ENCODE assay signal across 7 cellular contexts in the genomic region with DNA sequence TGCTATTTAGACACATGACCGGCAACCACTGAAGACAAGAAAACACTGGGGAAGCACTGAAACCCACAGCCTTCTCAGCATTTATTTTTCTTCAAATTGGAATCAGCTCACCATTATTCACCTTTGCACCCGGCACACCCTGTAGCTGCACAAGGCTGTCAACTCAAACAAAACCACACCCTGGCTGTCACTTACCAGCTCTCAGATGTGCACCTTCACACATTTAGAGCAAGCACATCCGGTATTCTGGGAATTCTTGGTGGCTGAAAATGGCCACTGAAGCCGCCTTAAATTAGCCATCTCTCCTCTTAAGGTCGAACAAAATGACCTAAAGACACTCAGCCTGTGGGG. TPM values are rescaled to one million over a fixed set of nuclear protein-coding genes. Genes with fewer than 3 reads are reported as not detected.
DNase-seq lines count a peak whose midpoint lies in the region; ATAC-seq and TF ChIP-seq lines count a peak whose summit lies in the region.

No MANE protein-coding gene starts in this region.

- no peak for TF ChIP-seq CTCF in WTC11 (IDR thresholded peaks at IDR 0.05)
- no peak for TF ChIP-seq CTCF in endothelial cell (IDR thresholded peaks at IDR 0.05; ENCODE audit: unreplicated experiment)

- H3K4me3 ChIP-seq in skeletal muscle satellite cell (ENCODE audit: low read length): peak overlapping the region; percentile 57

- POLR2A ChIA-PET in WTC11 (lab: Charles Lee): interaction anchor here (0.8 to 1.5 kb wide), 3 partner anchors 11 to 56 kb away, joined by 4 to 6 read pairs (median 5); a partner anchor contains a TSS

- no peaks in the 10 kb centered on the region for H3K36me3 Mint-ChIP-seq in WTC11
- peaks cover 4% of the 10 kb centered on the region for H3K36me3 Mint-ChIP-seq in endothelial cell (ENCODE audit: low read depth, unreplicated experiment)

- H3K27me3 Mint-ChIP-seq in WTC11 (ENCODE audit: low read depth) (peaks cover 39% of the 10 kb centered on the region), endothelial cell (ENCODE audit: unreplicated experiment) (peaks cover 18% of the 10 kb centered on the region)

- H3K4me1 ChIP-seq in skeletal muscle satellite cell (ENCODE audit: control insufficient read depth, insufficient read depth, low read length): peaks cover 27% of the 10 kb centered on the region

- H3K27me3 ChIP-seq in skeletal muscle satellite cell (ENCODE audit: control insufficient read depth, insufficient read depth, low read length): peaks cover 19% of the 10 kb centered on the region

- H3K9me3 Mint-ChIP-seq in WTC11: no peaks in the 10 kb centered on the region
- no peaks in the 10 kb centered on the region for H3K9me3 Mint-ChIP-seq in endothelial cell (ENCODE audit: unreplicated experiment)

- H3K4me3 Mint-ChIP-seq in WTC11: peak overlapping the region; percentile 62
- peak overlapping the region; percentile 72 for H3K4me3 Mint-ChIP-seq in endothelial cell (ENCODE audit: unreplicated experiment)

- CTCF ChIA-PET in WTC11 (lab: Charles Lee): interaction anchor here (1.0 to 3.8 kb wide), 9 partner anchors 10 to 197 kb away, joined by 3 to 27 read pairs (median 6); no protein-coding TSS in a partner anchor

- peak overlapping the region; percentile 65 for H3K9ac ChIP-seq in skeletal muscle satellite cell (ENCODE audit: low read depth, low read length)

- no peaks in the 10 kb centered on the region for H3K9me3 ChIP-seq in skeletal muscle satellite cell (replicated peaks; ENCODE audit: low read length)

- H3K4me2 ChIP-seq in skeletal muscle satellite cell (ENCODE audit: low read length): peak overlapping the region; percentile 73

- no peaks in the 10 kb centered on the region for H3K36me3 ChIP-seq in skeletal muscle satellite cell (ENCODE audit: insufficient read depth, low read length)

- H3K4me1 Mint-ChIP-seq in WTC11 (peaks cover 55% of the 10 kb centered on the region), endothelial cell (ENCODE audit: unreplicated experiment) (peaks cover 20% of the 10 kb centered on the region)

- ATAC-seq in GM19025 (IDR thresholded peaks at IDR 0.05; ENCODE audit: low read depth, unreplicated experiment) (peak; percentile 26), HG02943 (IDR thresholded peaks at IDR 0.05; ENCODE audit: low read depth, unreplicated experiment) (peak; percentile 21), WTC11 (no peak), HG03469 (IDR thresholded peaks at IDR 0.05; ENCODE audit: unreplicated experiment) (no peak)

- DNase-seq in WTC11 (ENCODE audit: low spot score) (no peak), endothelial cell (ENCODE audit: low spot score) (no peak), NCI-H82 (lab: John Stamatoyannopoulos, UW) (no peak)

- H3K27ac Mint-ChIP-seq in WTC11 (peak overlapping the region; percentile 91), endothelial cell (ENCODE audit: unreplicated experiment) (peak overlapping the region; percentile 15)

TF ChIP-seq in WTC11, 78 proteins besides CTCF, POLR2A, EP300 and RAD21 (continues in another document):
- TF ChIP-seq CREM (CRISPR knock-in tag; IDR thresholded peaks at IDR 0.05): no peak
- no peak for TF ChIP-seq FOXJ3 (CRISPR knock-in tag; IDR thresholded peaks at IDR 0.05; ENCODE audit: borderline replicate concordance)
- TF ChIP-seq, protein P1, sequence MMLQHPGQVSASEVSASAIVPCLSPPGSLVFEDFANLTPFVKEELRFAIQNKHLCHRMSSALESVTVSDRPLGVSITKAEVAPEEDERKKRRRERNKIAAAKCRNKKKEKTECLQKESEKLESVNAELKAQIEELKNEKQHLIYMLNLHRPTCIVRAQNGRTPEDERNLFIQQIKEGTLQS (CRISPR knock-in tag; conservative IDR thresholded peaks at IDR 0.05): no peak
- TF ChIP-seq, protein P2, sequence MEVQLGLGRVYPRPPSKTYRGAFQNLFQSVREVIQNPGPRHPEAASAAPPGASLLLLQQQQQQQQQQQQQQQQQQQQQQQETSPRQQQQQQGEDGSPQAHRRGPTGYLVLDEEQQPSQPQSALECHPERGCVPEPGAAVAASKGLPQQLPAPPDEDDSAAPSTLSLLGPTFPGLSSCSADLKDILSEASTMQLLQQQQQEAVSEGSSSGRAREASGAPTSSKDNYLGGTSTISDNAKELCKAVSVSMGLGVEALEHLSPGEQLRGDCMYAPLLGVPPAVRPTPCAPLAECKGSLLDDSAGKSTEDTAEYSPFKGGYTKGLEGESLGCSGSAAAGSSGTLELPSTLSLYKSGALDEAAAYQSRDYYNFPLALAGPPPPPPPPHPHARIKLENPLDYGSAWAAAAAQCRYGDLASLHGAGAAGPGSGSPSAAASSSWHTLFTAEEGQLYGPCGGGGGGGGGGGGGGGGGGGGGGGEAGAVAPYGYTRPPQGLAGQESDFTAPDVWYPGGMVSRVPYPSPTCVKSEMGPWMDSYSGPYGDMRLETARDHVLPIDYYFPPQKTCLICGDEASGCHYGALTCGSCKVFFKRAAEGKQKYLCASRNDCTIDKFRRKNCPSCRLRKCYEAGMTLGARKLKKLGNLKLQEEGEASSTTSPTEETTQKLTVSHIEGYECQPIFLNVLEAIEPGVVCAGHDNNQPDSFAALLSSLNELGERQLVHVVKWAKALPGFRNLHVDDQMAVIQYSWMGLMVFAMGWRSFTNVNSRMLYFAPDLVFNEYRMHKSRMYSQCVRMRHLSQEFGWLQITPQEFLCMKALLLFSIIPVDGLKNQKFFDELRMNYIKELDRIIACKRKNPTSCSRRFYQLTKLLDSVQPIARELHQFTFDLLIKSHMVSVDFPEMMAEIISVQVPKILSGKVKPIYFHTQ (CRISPR knock-in tag; IDR thresholded peaks at IDR 0.05): no peak
- no peak for TF ChIP-seq MYBL2 (CRISPR knock-in tag; IDR thresholded peaks at IDR 0.05)
- no peak for TF ChIP-seq ZNF423 (CRISPR knock-in tag; IDR thresholded peaks at IDR 0.05)
- no peak for TF ChIP-seq GABPB1 (CRISPR knock-in tag; IDR thresholded peaks at IDR 0.05)
- no peak for TF ChIP-seq ZBTB21 (CRISPR knock-in tag; IDR thresholded peaks at IDR 0.05; ENCODE audit: borderline replicate concordance)
- no peak for TF ChIP-seq GRHL2 (CRISPR knock-in tag; IDR thresholded peaks at IDR 0.05; ENCODE audit: insufficient replicate concordance, severe bottlenecking)
- TF ChIP-seq ETV6 (CRISPR knock-in tag; IDR thresholded peaks at IDR 0.05): no peak
- TF ChIP-seq, protein P3, sequence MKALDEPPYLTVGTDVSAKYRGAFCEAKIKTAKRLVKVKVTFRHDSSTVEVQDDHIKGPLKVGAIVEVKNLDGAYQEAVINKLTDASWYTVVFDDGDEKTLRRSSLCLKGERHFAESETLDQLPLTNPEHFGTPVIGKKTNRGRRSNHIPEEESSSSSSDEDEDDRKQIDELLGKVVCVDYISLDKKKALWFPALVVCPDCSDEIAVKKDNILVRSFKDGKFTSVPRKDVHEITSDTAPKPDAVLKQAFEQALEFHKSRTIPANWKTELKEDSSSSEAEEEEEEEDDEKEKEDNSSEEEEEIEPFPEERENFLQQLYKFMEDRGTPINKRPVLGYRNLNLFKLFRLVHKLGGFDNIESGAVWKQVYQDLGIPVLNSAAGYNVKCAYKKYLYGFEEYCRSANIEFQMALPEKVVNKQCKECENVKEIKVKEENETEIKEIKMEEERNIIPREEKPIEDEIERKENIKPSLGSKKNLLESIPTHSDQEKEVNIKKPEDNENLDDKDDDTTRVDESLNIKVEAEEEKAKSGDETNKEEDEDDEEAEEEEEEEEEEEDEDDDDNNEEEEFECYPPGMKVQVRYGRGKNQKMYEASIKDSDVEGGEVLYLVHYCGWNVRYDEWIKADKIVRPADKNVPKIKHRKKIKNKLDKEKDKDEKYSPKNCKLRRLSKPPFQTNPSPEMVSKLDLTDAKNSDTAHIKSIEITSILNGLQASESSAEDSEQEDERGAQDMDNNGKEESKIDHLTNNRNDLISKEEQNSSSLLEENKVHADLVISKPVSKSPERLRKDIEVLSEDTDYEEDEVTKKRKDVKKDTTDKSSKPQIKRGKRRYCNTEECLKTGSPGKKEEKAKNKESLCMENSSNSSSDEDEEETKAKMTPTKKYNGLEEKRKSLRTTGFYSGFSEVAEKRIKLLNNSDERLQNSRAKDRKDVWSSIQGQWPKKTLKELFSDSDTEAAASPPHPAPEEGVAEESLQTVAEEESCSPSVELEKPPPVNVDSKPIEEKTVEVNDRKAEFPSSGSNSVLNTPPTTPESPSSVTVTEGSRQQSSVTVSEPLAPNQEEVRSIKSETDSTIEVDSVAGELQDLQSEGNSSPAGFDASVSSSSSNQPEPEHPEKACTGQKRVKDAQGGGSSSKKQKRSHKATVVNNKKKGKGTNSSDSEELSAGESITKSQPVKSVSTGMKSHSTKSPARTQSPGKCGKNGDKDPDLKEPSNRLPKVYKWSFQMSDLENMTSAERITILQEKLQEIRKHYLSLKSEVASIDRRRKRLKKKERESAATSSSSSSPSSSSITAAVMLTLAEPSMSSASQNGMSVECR (CRISPR knock-in tag; IDR thresholded peaks at IDR 0.05; ENCODE audit: borderline replicate concordance): no peak
- no peak for TF ChIP-seq ZNF416 (CRISPR knock-in tag; IDR thresholded peaks at IDR 0.05)
- TF ChIP-seq, protein P4, sequence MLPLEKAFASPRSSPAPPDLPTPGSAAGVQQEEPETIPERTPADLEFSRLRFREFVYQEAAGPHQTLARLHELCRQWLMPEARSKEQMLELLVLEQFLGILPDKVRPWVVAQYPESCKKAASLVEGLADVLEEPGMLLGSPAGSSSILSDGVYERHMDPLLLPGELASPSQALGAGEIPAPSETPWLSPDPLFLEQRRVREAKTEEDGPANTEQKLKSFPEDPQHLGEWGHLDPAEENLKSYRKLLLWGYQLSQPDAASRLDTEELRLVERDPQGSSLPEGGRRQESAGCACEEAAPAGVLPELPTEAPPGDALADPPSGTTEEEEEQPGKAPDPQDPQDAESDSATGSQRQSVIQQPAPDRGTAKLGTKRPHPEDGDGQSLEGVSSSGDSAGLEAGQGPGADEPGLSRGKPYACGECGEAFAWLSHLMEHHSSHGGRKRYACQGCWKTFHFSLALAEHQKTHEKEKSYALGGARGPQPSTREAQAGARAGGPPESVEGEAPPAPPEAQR (CRISPR knock-in tag; IDR thresholded peaks at IDR 0.05): no peak
- no peak for TF ChIP-seq SP1 (CRISPR knock-in tag; conservative IDR thresholded peaks at IDR 0.05)
- TF ChIP-seq SOX15 (CRISPR knock-in tag; IDR thresholded peaks at IDR 0.05): no peak

RNA-seq across cellular contexts. Expression of a gene that starts 5.9 kb away (rescaled TPM):
- total RNA-seq in WTC11 (2021) (4.5 to 7.8 TPM (median 6.0 TPM) in 3 replicates), endothelial cell (ENCODE audit: unreplicated experiment) (0.44 TPM)
- 1.8 and 2.6 TPM in 2 replicates for total RNA-seq in skeletal muscle satellite cell (2012; rRNA removed)

RNA-seq across cellular contexts. Expression of a gene that starts 6.2 kb away (rescaled TPM):
- total RNA-seq in WTC11 (2021): 0.23 to 0.41 TPM in 2 of 3 replicates, not detected in the other
- total RNA-seq in endothelial cell (ENCODE audit: unreplicated experiment): not detected
- under 0.01 TPM in 1 of 2 replicates, not detected in the other for total RNA-seq in skeletal muscle satellite cell (2012; rRNA removed)

RNA-seq across cellular contexts. Expression of a gene that starts 56.4 kb away (rescaled TPM):
- total RNA-seq in WTC11 (2021) (77.8 to 87.3 TPM (median 82.5 TPM) in 3 replicates), endothelial cell (ENCODE audit: unreplicated experiment) (65.0 TPM)
- 64.7 and 67.4 TPM in 2 replicates for total RNA-seq in skeletal muscle satellite cell (2012; rRNA removed)

Comparison
In these comparisons a context has a peak if more than half of its experiments do, and no peak if none do; other contexts are left out.
1. ATAC-seq: peak in GM19025 (single experiment) and HG02943 (single experiment); none in WTC11 (single experiment) and HG03469 (single experiment).